13 cellular contexts compared by ENCODE assay signal in genomic region chr9:94824401-94824800, GRCh38.
"Had no signal": no experiment of that assay in that cellular context is flagged by ENCODE, and none has a peak within 500 bp of the region (broad histone marks: within the 10 kb centered on the region; RNA-seq: fewer than 3 reads in every experiment).

No MANE protein-coding gene starts in this region.

- H3K4me3 Mint-ChIP-seq: activated naive CD4-positive, alpha-beta T cell treated with anti-CD3 and anti-CD28 coated beads for 36 hours; activated T-helper 1 cell treated with anti-CD3 and anti-CD28 coated beads, Interleukin-12 subunit alpha, Interleukin-12 subunit beta, Interleukin-2, Interleukin-4 antibody, amounts not matched to agents 30 ng/mL and 10 ng/mL and 1 ng/mL, durations not matched to agents 14 hours and 24 hours and 36 hours; memory B cell; stimulated activated memory B cell treated with anti-CD40 and anti-IgM and Interleukin-4, amounts not matched to agents 10 μg/mL and 1 μg/mL and 100 μg/mL, for 72 hours had no signal

- H3K9me3 ChIP-seq: body of pancreas, esophagus squamous epithelium had no signal

- H3K36me3 ChIP-seq: esophagus squamous epithelium had no signal

- H3K4me3 ChIP-seq: body of pancreas, esophagus squamous epithelium had no signal

- H3K9me3 Mint-ChIP-seq: activated naive CD4-positive, alpha-beta T cell treated with anti-CD3 and anti-CD28 coated beads for 36 hours; activated T-helper 1 cell treated with anti-CD3 and anti-CD28 coated beads, Interleukin-12 subunit alpha, Interleukin-12 subunit beta, Interleukin-2, Interleukin-4 antibody, amounts not matched to agents 30 ng/mL and 10 ng/mL and 1 ng/mL, durations not matched to agents 14 hours and 24 hours and 36 hours; memory B cell; stimulated activated memory B cell treated with anti-CD40 and anti-IgM and Interleukin-4, amounts not matched to agents 10 μg/mL and 1 μg/mL and 100 μg/mL, for 72 hours had no signal

- H3K27me3 ChIP-seq: body of pancreas, esophagus squamous epithelium had no signal

- H3K27ac ChIP-seq: body of pancreas, VCaP had no signal

- ATAC-seq: body of pancreas; left lobe of liver; stimulated activated memory B cell treated with anti-CD40 and anti-IgM and Interleukin-4, amounts not matched to agents 10 μg/mL and 1 μg/mL and 100 μg/mL, for 72 hours had no signal

- DNase-seq: activated CD4-positive, alpha-beta T cell treated with anti-CD3 and anti-CD28 coated beads for 48 hours; activated naive CD4-positive, alpha-beta T cell treated with anti-CD3 and anti-CD28 coated beads for 36 hours; body of pancreas; esophagus squamous epithelium; foreskin fibroblast; small intestine; stimulated activated CD4-positive, alpha-beta T cell treated with anti-CD3 and anti-CD28 coated beads, Interleukin-1b, Interleukin-23, amount 100 ng/mL, for 48 hours; T1000 had no signal

- H3K27me3 Mint-ChIP-seq: memory B cell; stimulated activated memory B cell treated with anti-CD40 and anti-IgM and Interleukin-4, amounts not matched to agents 10 μg/mL and 1 μg/mL and 100 μg/mL, for 72 hours had no signal

- H3K27ac Mint-ChIP-seq: activated naive CD4-positive, alpha-beta T cell treated with anti-CD3 and anti-CD28 coated beads for 36 hours; activated T-helper 1 cell treated with anti-CD3 and anti-CD28 coated beads, Interleukin-12 subunit alpha, Interleukin-12 subunit beta, Interleukin-2, Interleukin-4 antibody, amounts not matched to agents 30 ng/mL and 10 ng/mL and 1 ng/mL, durations not matched to agents 14 hours and 24 hours and 36 hours; memory B cell; stimulated activated memory B cell treated with anti-CD40 and anti-IgM and Interleukin-4, amounts not matched to agents 10 μg/mL and 1 μg/mL and 100 μg/mL, for 72 hours had no signal
